ENCODE assay signal across 19 cellular contexts in the genomic region with DNA sequence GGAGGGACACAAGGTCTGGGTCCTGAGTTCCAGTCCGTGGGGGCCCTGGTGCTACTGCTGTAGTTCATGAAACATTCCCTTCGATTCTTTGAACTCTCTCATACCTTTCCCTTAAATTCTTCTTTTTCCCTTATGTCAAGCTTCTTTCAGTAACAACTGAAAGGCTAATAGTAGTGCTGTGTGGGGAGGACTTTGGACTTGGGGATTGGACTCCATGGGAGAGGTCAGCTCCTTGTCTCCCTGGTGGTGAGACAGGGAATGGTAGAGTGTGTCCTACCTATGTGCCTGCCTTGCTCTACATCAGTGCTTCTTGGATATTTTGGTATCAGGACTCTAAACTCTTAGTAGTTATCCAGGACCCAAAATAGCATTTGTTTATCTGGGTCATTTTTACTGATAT.
"Had no signal": no experiment of that assay in that cellular context is flagged by ENCODE, and none has a peak within 500 bp of the region (broad histone marks: within the 10 kb centered on the region; RNA-seq: fewer than 3 reads in every experiment).

No MANE protein-coding gene starts in this region.

- H3K4me3 Mint-ChIP-seq: activated CD8-positive, alpha-beta T cell treated with anti-CD3 and anti-CD28 coated beads for 36 hours; activated naive CD8-positive, alpha-beta T cell treated with anti-CD3 and anti-CD28 coated beads, Interleukin-2, amount 10 ng/mL, durations not matched to agents 7 days and 5 days; activated T-cell treated with anti-CD3 and anti-CD28 coated beads, Interleukin-2, amount 50 U/mL, for 72 hours; naive thymus-derived CD8-positive, alpha-beta T cell had no signal

- H3K36me3 ChIP-seq: esophagus squamous epithelium, lower lobe of right lung, suprapubic skin had no signal

- DNase-seq: activated CD8-positive, alpha-beta memory T cell treated with anti-CD3 and anti-CD28 coated beads, Interleukin-2, amount 50 U/mL, for 4 hours; activated CD8-positive, alpha-beta T cell treated with anti-CD3 and anti-CD28 coated beads for 36 hours; activated naive CD8-positive, alpha-beta T cell treated with anti-CD3 and anti-CD28 coated beads, Interleukin-2, amount 10 ng/mL, durations not matched to agents 7 days and 5 days; activated T-cell treated with anti-CD3 and anti-CD28 coated beads, Interleukin-2, amount 50 U/mL, for 72 hours; aorta; esophagus squamous epithelium; foreskin keratinocyte; head of caudate nucleus; lower lobe of right lung; naive thymus-derived CD8-positive, alpha-beta T cell; nucleus accumbens; psoas muscle; stimulated activated CD4-positive, alpha-beta T cell treated with anti-CD3 and anti-CD28 coated beads, Interleukin-2, amount 100 ng/mL, for 24 hours; stimulated activated naive CD4-positive, alpha-beta T cell treated with Interleukin-2 at 50 U/mL for 16 hours; SW 1271; T-helper 9 cell had no signal

- H3K27me3 Mint-ChIP-seq: activated CD8-positive, alpha-beta T cell treated with anti-CD3 and anti-CD28 coated beads for 36 hours; activated naive CD8-positive, alpha-beta T cell treated with anti-CD3 and anti-CD28 coated beads, Interleukin-2, amount 10 ng/mL, durations not matched to agents 7 days and 5 days had no signal

- H3K9me3 Mint-ChIP-seq: activated CD8-positive, alpha-beta T cell treated with anti-CD3 and anti-CD28 coated beads for 36 hours had no signal

- H3K27ac ChIP-seq: esophagus squamous epithelium, foreskin keratinocyte, lower lobe of right lung, psoas muscle, suprapubic skin had no signal

- ATAC-seq: activated CD8-positive, alpha-beta T cell treated with anti-CD3 and anti-CD28 coated beads for 36 hours; activated T-cell treated with anti-CD3 and anti-CD28 coated beads, Interleukin-2, amount 50 U/mL, for 72 hours; foreskin keratinocyte; lower lobe of right lung; naive thymus-derived CD8-positive, alpha-beta T cell; psoas muscle; sciatic nerve had no signal

- H3K36me3 Mint-ChIP-seq: activated naive CD8-positive, alpha-beta T cell treated with anti-CD3 and anti-CD28 coated beads, Interleukin-2, amount 10 ng/mL, durations not matched to agents 7 days and 5 days had no signal

- H3K4me3 ChIP-seq: esophagus squamous epithelium, lower lobe of right lung, psoas muscle, suprapubic skin had no signal

- H3K27me3 ChIP-seq: esophagus squamous epithelium, foreskin keratinocyte, suprapubic skin had no signal

- FAIRE-seq: bronchial epithelial cell had no signal

- H3K9me3 ChIP-seq: esophagus squamous epithelium, lower lobe of right lung, psoas muscle, suprapubic skin had no signal

- H3K27ac Mint-ChIP-seq: activated CD8-positive, alpha-beta T cell treated with anti-CD3 and anti-CD28 coated beads for 36 hours; activated naive CD8-positive, alpha-beta T cell treated with anti-CD3 and anti-CD28 coated beads, Interleukin-2, amount 10 ng/mL, durations not matched to agents 7 days and 5 days; activated T-cell treated with anti-CD3 and anti-CD28 coated beads, Interleukin-2, amount 50 U/mL, for 72 hours had no signal

- H3K4me1 ChIP-seq: esophagus squamous epithelium, foreskin keratinocyte, lower lobe of right lung, psoas muscle, suprapubic skin had no signal
